11 cellular contexts compared by ENCODE assay signal in genomic region chr4:122854860-122855259, GRCh38. TPM values are rescaled to one million over a fixed set of nuclear protein-coding genes. Genes with fewer than 3 reads are reported as not detected.
A peak's percentile ranks its signal among the peaks of the same experiment; 100 is the strongest.
DNase-seq lines count a peak whose midpoint lies in the region; ATAC-seq, FAIRE-seq and TF ChIP-seq lines count a peak whose summit lies in the region.
"Had no signal": no experiment of that assay in that cellular context is flagged by ENCODE, and none has a peak within 500 bp of the region (broad histone marks: within the 10 kb centered on the region; RNA-seq: fewer than 3 reads in every experiment).

No MANE protein-coding gene starts in this region.

- H3K27ac Mint-ChIP-seq in activated CD8-positive, alpha-beta T cell treated with anti-CD3 and anti-CD28 coated beads for 36 hours: no peak overlapping the region
- H3K27ac Mint-ChIP-seq: stimulated activated naive B cell treated with anti-CD40 and anti-IgM and Interleukin-4, amounts not matched to agents 10 μg/mL and 1 μg/mL and 100 μg/mL, for 72 hours had no signal

- H3K4me3 ChIP-seq in osteoblast (ENCODE audit: insufficient read depth, low read length): peak overlapping the region; percentile 10
- H3K4me3 ChIP-seq in lower leg skin (ENCODE audit: low read depth, poor library complexity, severe bottlenecking): no peak overlapping the region
- H3K4me3 ChIP-seq in SJCRH30: no peak overlapping the region
- H3K4me3 ChIP-seq: ovary had no signal

- H3K27me3 Mint-ChIP-seq in activated CD8-positive, alpha-beta T cell treated with anti-CD3 and anti-CD28 coated beads for 36 hours: peaks cover 4% of the 10 kb centered on the region

- TF ChIP-seq CTCF in osteoblast (IDR thresholded peaks at IDR 0.05; ENCODE audit: extremely low read depth, low read depth, low read length): no peak
- no peak for TF ChIP-seq CTCF in lower leg skin (IDR thresholded peaks at IDR 0.05)
- TF ChIP-seq CTCF in activated CD8-positive, alpha-beta T cell treated with anti-CD3 and anti-CD28 coated beads for 36 hours (IDR thresholded peaks at IDR 0.05): no peak

- no peak for FAIRE-seq in frontal cortex (lab: Jason Lieb, UNC)

- no peaks in the 10 kb centered on the region for H3K36me3 Mint-ChIP-seq in activated CD8-positive, alpha-beta T cell treated with anti-CD3 and anti-CD28 coated beads for 36 hours (ENCODE audit: low read depth)
- H3K36me3 Mint-ChIP-seq: stimulated activated naive B cell treated with anti-CD40 and anti-IgM and Interleukin-4, amounts not matched to agents 10 μg/mL and 1 μg/mL and 100 μg/mL, for 72 hours had no signal

- no peak for TF ChIP-seq POLR2A in lower leg skin (IDR thresholded peaks at IDR 0.05)

- peaks cover 69% of the 10 kb centered on the region for H4K20me1 ChIP-seq in osteoblast (ENCODE audit: insufficient read depth, low read length)

- H3K36me3 ChIP-seq in osteoblast (ENCODE audit: insufficient read depth, low read length): peaks cover 37% of the 10 kb centered on the region
- H3K36me3 ChIP-seq in SJCRH30: no peaks in the 10 kb centered on the region
- H3K36me3 ChIP-seq: ovary had no signal

- H3K79me2 ChIP-seq in osteoblast (ENCODE audit: insufficient read depth, low read length): peaks cover 99% of the 10 kb centered on the region

- intact Hi-C loops in Right ventricle myocardium inferior (cut with DNase I) (no loop called here), cardiac septum (cut with DNase I) (no loop called here), lower leg skin (cut with DNase I; ENCODE audit: low total_unique reads) (no loop called here)
- intact Hi-C loops in activated CD8-positive, alpha-beta T cell treated with anti-CD3 and anti-CD28 coated beads for 36 hours (cut with micrococcal nuclease): no loop called here

- no peak overlapping the region for H3K4me3 Mint-ChIP-seq in activated CD8-positive, alpha-beta T cell treated with anti-CD3 and anti-CD28 coated beads for 36 hours
- H3K4me3 Mint-ChIP-seq: stimulated activated naive B cell treated with anti-CD40 and anti-IgM and Interleukin-4, amounts not matched to agents 10 μg/mL and 1 μg/mL and 100 μg/mL, for 72 hours had no signal

- H2AFZ ChIP-seq in osteoblast (ENCODE audit: low read length): no peak overlapping the region

- DNase-seq in Right ventricle myocardium inferior (ENCODE audit: missing footprints) (no peak), cardiac septum (ENCODE audit: low spot score) (no peak), frontal cortex (ENCODE audit: low spot score in 2 of 2) (peak; percentile 13 to 28), osteoblast (ENCODE audit: insufficient read length, low spot score, missing footprints) (peak; percentile 45), lower leg skin (ENCODE audit: low spot score in 2 of 2) (no peak), SJCRH30 (no peak), RPMI8226 (no peak)
- DNase-seq in activated CD8-positive, alpha-beta T cell treated with anti-CD3 and anti-CD28 coated beads for 36 hours: no peak
- DNase-seq: stimulated activated naive B cell treated with anti-CD40 and anti-IgM and Interleukin-4, amounts not matched to agents 10 μg/mL and 1 μg/mL and 100 μg/mL, for 72 hours; SW 1271 had no signal

- 23 to 27% methylated on average over 4 of the region's 4 CpGs for WGBS in lower leg skin, 2 donors

- CTCF ChIA-PET in activated CD8-positive, alpha-beta T cell treated with anti-CD3 and anti-CD28 coated beads for 36 hours (lab: Charles Lee): interaction anchor here (1.1 kb wide), 1 partner anchor 97 kb away, joined by 4 read pairs; no protein-coding TSS in a partner anchor

- H3K9me3 Mint-ChIP-seq in activated CD8-positive, alpha-beta T cell treated with anti-CD3 and anti-CD28 coated beads for 36 hours: no peaks in the 10 kb centered on the region
- H3K9me3 Mint-ChIP-seq: stimulated activated naive B cell treated with anti-CD40 and anti-IgM and Interleukin-4, amounts not matched to agents 10 μg/mL and 1 μg/mL and 100 μg/mL, for 72 hours had no signal

- H3K4me1 ChIP-seq in osteoblast (ENCODE audit: insufficient read depth, low read length): peaks cover 46% of the 10 kb centered on the region
- H3K4me1 ChIP-seq in SJCRH30: no peaks in the 10 kb centered on the region

- H3K4me1 Mint-ChIP-seq in activated CD8-positive, alpha-beta T cell treated with anti-CD3 and anti-CD28 coated beads for 36 hours (ENCODE audit: low read depth): no peaks in the 10 kb centered on the region
- H3K4me1 Mint-ChIP-seq: stimulated activated naive B cell treated with anti-CD40 and anti-IgM and Interleukin-4, amounts not matched to agents 10 μg/mL and 1 μg/mL and 100 μg/mL, for 72 hours had no signal

- peak; percentile 26 for ATAC-seq in Right ventricle myocardium inferior
- no peak for ATAC-seq in activated CD8-positive, alpha-beta T cell treated with anti-CD3 and anti-CD28 coated beads for 36 hours
- ATAC-seq: stimulated activated naive B cell treated with anti-CD40 and anti-IgM and Interleukin-4, amounts not matched to agents 10 μg/mL and 1 μg/mL and 100 μg/mL, for 72 hours had no signal

- H3K27me3 ChIP-seq in osteoblast (ENCODE audit: insufficient read depth, low read length) (no peaks in the 10 kb centered on the region), SJCRH30 (no peaks in the 10 kb centered on the region)
- H3K27me3 ChIP-seq: ovary had no signal

- H3K9me3 ChIP-seq in osteoblast (ENCODE audit: low read depth, low read length) (no peaks in the 10 kb centered on the region), SJCRH30 (replicated peaks) (no peaks in the 10 kb centered on the region)
- H3K9me3 ChIP-seq: ovary had no signal

- peak overlapping the region; percentile 54 for H3K27ac ChIP-seq in osteoblast (ENCODE audit: low read depth, low read length)
- no peak overlapping the region for H3K27ac ChIP-seq in SJCRH30

- POLR2A ChIA-PET in activated CD8-positive, alpha-beta T cell treated with anti-CD3 and anti-CD28 coated beads for 36 hours (lab: Charles Lee): no interaction called here

- H3K4me2 ChIP-seq in osteoblast (ENCODE audit: insufficient read depth, low read length): peak overlapping the region; percentile 3

RNA-seq across cellular contexts. Expression of gene FGF2, which starts 28.2 kb away (rescaled TPM):
- total RNA-seq in Right ventricle myocardium inferior: 5.5 TPM
- total RNA-seq in cardiac septum: 9.8 TPM
- total RNA-seq in frontal cortex: 12.2 TPM
- 69.2 and 86.5 TPM in 2 replicates for total RNA-seq in osteoblast
- 1 to 10 TPM; 4.8 to 6.1 (median 5.0) TPM for total RNA-seq in lower leg skin
- total RNA-seq in activated CD8-positive, alpha-beta T cell treated with anti-CD3 and anti-CD28 coated beads for 36 hours: under 1 TPM in 1 of 2 experiments, not detected in 1; 0.13 TPM
- total RNA-seq in SJCRH30 (2014; rRNA removed; shearing (Covaris generic)): 11.1 and 11.7 TPM in 2 replicates

Comparison
In these comparisons a context has a peak if more than half of its experiments do, and no peak if none do; other contexts are left out.
1. DNase-seq: peak in frontal cortex (2 of 2) and osteoblast (single experiment); none in Right ventricle myocardium inferior (single experiment), cardiac septum (single experiment), lower leg skin (0 of 2), activated CD8-positive, alpha-beta T cell treated with anti-CD3 and anti-CD28 coated beads for 36 hours (single experiment), SJCRH30 (0 of 2) and RPMI8226 (single experiment).